In the genomic region with DNA sequence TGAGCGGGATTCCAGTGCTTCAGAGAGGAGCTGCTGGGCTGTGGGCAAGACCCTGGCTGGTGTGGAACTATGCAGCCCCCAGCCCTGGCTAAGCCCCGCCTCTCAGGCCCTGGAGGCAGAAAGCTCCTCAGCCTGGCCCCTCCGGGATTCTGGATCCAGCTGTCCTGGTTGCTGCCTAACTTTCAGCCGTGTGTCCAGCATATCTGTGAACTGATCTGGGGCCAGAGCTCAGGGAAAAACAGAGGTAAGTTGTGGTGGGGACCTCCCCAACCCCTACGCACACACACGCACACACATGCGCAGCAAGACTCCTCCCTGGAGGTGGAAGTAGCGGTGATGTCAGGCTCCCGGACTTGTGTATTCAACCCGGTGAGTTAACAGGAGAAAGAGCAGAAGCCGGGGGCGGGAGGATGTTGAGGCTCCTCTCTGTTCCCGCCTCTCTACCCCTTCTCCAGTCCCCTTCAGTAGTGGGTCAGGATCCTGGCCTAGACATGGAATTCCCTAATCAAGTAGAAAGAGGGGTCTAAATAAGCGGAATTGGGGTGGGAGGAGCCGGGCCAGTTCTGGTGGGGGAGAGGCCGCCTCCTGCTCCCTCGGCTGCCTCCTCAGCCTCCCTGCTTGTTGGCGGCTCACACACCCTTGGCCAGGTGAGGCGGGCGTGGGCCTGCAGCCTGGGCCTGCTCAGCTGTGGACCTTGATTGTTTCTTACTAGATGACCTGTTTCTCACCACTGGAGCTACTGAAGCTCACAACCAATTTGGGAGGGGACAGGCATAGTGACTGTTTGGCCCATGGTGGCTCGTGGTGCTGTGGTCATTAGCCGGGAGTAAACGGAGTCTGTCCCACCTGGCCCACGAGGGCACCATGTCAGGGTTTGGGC, we compare ENCODE assay signal across 21 cellular contexts. TPM values are rescaled to one million over a fixed set of nuclear protein-coding genes. Genes with fewer than 3 reads are reported as not detected.
DNase-seq lines count a peak whose midpoint lies in the region; ATAC-seq and TF ChIP-seq lines count a peak whose summit lies in the region.
"Had no signal": no experiment of that assay in that cellular context is flagged by ENCODE, and none has a peak within 500 bp of the region (broad histone marks: within the 10 kb centered on the region; RNA-seq: fewer than 3 reads in every experiment).

No MANE protein-coding gene starts in this region.

- H3K27me3 ChIP-seq in testis (no peaks in the 10 kb centered on the region), dorsolateral prefrontal cortex (peaks cover 0 to 31% (median 6%) of the 10 kb centered on the region in 45 donors)
- H3K27me3 ChIP-seq: upper lobe of left lung had no signal

- intact Hi-C loops in natural killer cell (cut with micrococcal nuclease) (no loop called here), activated B cell treated with CpG ODN at 0.5 μM for 24 hours (cut with micrococcal nuclease) (no loop called here), testis (cut with DNase I; ENCODE audit: low total_unique reads) (loop anchor here (10.0 kb wide), 1 partner anchor 519 kb away; no protein-coding TSS in a partner anchor), dorsolateral prefrontal cortex (cut with DNase I) (no loop called here)

- H3K4me3 Mint-ChIP-seq in natural killer cell treated with Interleukin-12 subunit alpha and Interleukin-12 subunit beta and Interleukin-15 and Interleukin-18, amount 100 ng/mL, for 72 hours = no peak overlapping the region
- H3K4me3 Mint-ChIP-seq in natural killer cell = no peak overlapping the region
- H3K4me3 Mint-ChIP-seq in activated B cell treated with CpG ODN at 0.5 μM for 24 hours = peak overlapping the region; percentile 62
- no peak overlapping the region for H3K4me3 Mint-ChIP-seq in immature natural killer cell

- H3K27ac ChIP-seq in testis = no peak overlapping the region
- H3K27ac ChIP-seq in dorsolateral prefrontal cortex = no peak overlapping the region
- H3K27ac ChIP-seq: esophagus squamous epithelium, hepatocyte, PC-9, upper lobe of left lung had no signal

- peak overlapping the region in 1 of 2 donors; percentile 12 for H3K4me3 ChIP-seq in testis
- H3K4me3 ChIP-seq in dorsolateral prefrontal cortex = no peak overlapping the region
- H3K4me3 ChIP-seq: esophagus squamous epithelium, hepatocyte, PC-9, upper lobe of left lung had no signal

- no peaks in the 10 kb centered on the region for H3K36me3 Mint-ChIP-seq in natural killer cell treated with Interleukin-12 subunit alpha and Interleukin-12 subunit beta and Interleukin-15 and Interleukin-18, amount 100 ng/mL, for 72 hours
- H3K36me3 Mint-ChIP-seq in natural killer cell (no peaks in the 10 kb centered on the region), activated B cell treated with CpG ODN at 0.5 μM for 24 hours (ENCODE audit: low read depth) (no peaks in the 10 kb centered on the region), immature natural killer cell (no peaks in the 10 kb centered on the region)

- no peaks in the 10 kb centered on the region for H3K36me3 ChIP-seq in testis (ENCODE audit: low read depth, missing control alignments)
- H3K36me3 ChIP-seq: esophagus squamous epithelium, upper lobe of left lung had no signal

- H3K4me1 ChIP-seq in testis = no peaks in the 10 kb centered on the region
- H3K4me1 ChIP-seq: esophagus squamous epithelium, upper lobe of left lung had no signal

- no peaks in the 10 kb centered on the region for H3K4me1 Mint-ChIP-seq in natural killer cell treated with Interleukin-12 subunit alpha and Interleukin-12 subunit beta and Interleukin-15 and Interleukin-18, amount 100 ng/mL, for 72 hours (ENCODE audit: low read depth in 2 of 2)
- H3K4me1 Mint-ChIP-seq in natural killer cell (peaks cover 0 to 5% of the 10 kb centered on the region in 2 donors), activated B cell treated with CpG ODN at 0.5 μM for 24 hours (peaks cover 4% of the 10 kb centered on the region), immature natural killer cell (no peaks in the 10 kb centered on the region)

- H3K27me3 Mint-ChIP-seq in natural killer cell treated with Interleukin-12 subunit alpha and Interleukin-12 subunit beta and Interleukin-15 and Interleukin-18, amount 100 ng/mL, for 72 hours = peaks cover 14 to 19% of the 10 kb centered on the region in 2 donors
- H3K27me3 Mint-ChIP-seq in natural killer cell (ENCODE audit: low read depth in 2 of 2) (peaks cover 14 to 19% of the 10 kb centered on the region in 2 donors), activated B cell treated with CpG ODN at 0.5 μM for 24 hours (peaks cover 17% of the 10 kb centered on the region), immature natural killer cell (ENCODE audit: low read depth in 3 of 3) (peaks cover 3 to 14% (median 11%) of the 10 kb centered on the region in 3 donors)

- H3K9me3 ChIP-seq in testis = no peaks in the 10 kb centered on the region
- H3K9me3 ChIP-seq: esophagus squamous epithelium, upper lobe of left lung had no signal

- CTCF ChIA-PET in activated B cell treated with CpG ODN at 0.5 μM for 24 hours (lab: Charles Lee) = interaction anchor here (0.8 to 0.9 kb wide), 2 partner anchors 9 to 15 kb away, joined by 3 read pairs; no protein-coding TSS in a partner anchor

- DNase-seq in natural killer cell treated with Interleukin-12 subunit alpha and Interleukin-12 subunit beta and Interleukin-15 and Interleukin-18, amount 100 ng/mL, for 72 hours (ENCODE audit: low spot score) = no peak
- DNase-seq in natural killer cell (no peak), activated B cell treated with CpG ODN at 0.5 μM for 24 hours (no peak), islet precursor cell (peak; percentile 79), testis (peak; percentile 38), immature natural killer cell (no peak), dorsolateral prefrontal cortex (no peak)
- DNase-seq: activated CD4-positive, alpha-beta T cell treated with anti-CD3 and anti-CD28 coated beads for 1 hour; AML-193; dermis blood vessel endothelial cell; esophagus squamous epithelium; left ventricle myocardium superior; NCI-H1930; NCI-H524; PC-9; stimulated activated CD4-positive, alpha-beta T cell treated with anti-CD3 and anti-CD28 coated beads, Interleukin-2, amount 100 ng/mL, for 48 hours had no signal

- POLR2A ChIA-PET in activated B cell treated with CpG ODN at 0.5 μM for 24 hours (lab: Charles Lee) = no interaction called here

- no peak for TF ChIP-seq POLR2A in testis (IDR thresholded peaks at IDR 0.05)

- TF ChIP-seq CTCF in natural killer cell (IDR thresholded peaks at IDR 0.05) (no peak), activated B cell treated with CpG ODN at 0.5 μM for 24 hours (IDR thresholded peaks at IDR 0.05) (no peak), testis (IDR thresholded peaks at IDR 0.05) (no peak), dorsolateral prefrontal cortex (IDR thresholded peaks at IDR 0.05 in 54 of 56, conservative IDR thresholded peaks at IDR 0.05 in 2 of 56; ENCODE audit: low read depth in 1 of 56, partially characterized antibody in 56 of 56) (no peak)

- 49 to 51% methylated on average over 16 to 24 of the region's 24 CpGs for WGBS in testis, 2 donors

- H3K27ac Mint-ChIP-seq in natural killer cell treated with Interleukin-12 subunit alpha and Interleukin-12 subunit beta and Interleukin-15 and Interleukin-18, amount 100 ng/mL, for 72 hours = no peak overlapping the region
- H3K27ac Mint-ChIP-seq in natural killer cell = no peak overlapping the region
- H3K27ac Mint-ChIP-seq in activated B cell treated with CpG ODN at 0.5 μM for 24 hours = peak overlapping the region; percentile 2
- no peak overlapping the region for H3K27ac Mint-ChIP-seq in immature natural killer cell

- H3K9me3 Mint-ChIP-seq in natural killer cell treated with Interleukin-12 subunit alpha and Interleukin-12 subunit beta and Interleukin-15 and Interleukin-18, amount 100 ng/mL, for 72 hours = no peaks in the 10 kb centered on the region
- no peaks in the 10 kb centered on the region for H3K9me3 Mint-ChIP-seq in natural killer cell
- no peaks in the 10 kb centered on the region for H3K9me3 Mint-ChIP-seq in activated B cell treated with CpG ODN at 0.5 μM for 24 hours
- H3K9me3 Mint-ChIP-seq in immature natural killer cell = no peaks in the 10 kb centered on the region

- ATAC-seq in natural killer cell treated with Interleukin-12 subunit alpha and Interleukin-12 subunit beta and Interleukin-15 and Interleukin-18, amount 100 ng/mL, for 72 hours = peak; percentile 25 to 26
- ATAC-seq in natural killer cell = no peak
- no peak for ATAC-seq in activated B cell treated with CpG ODN at 0.5 μM for 24 hours (ENCODE audit: low read depth)
- ATAC-seq in HG03175 (IDR thresholded peaks at IDR 0.05; ENCODE audit: unreplicated experiment) = no peak
- ATAC-seq: left ventricle myocardium superior, sciatic nerve had no signal

RNA-seq across cellular contexts. Expression of gene SIX2, which starts 33.4 kb away (rescaled TPM):
- not detected for total RNA-seq in natural killer cell treated with Interleukin-12 subunit alpha and Interleukin-12 subunit beta and Interleukin-15 and Interleukin-18, amount 100 ng/mL, for 72 hours
- not detected for total RNA-seq in natural killer cell
- not detected in 2 replicates for total RNA-seq in activated B cell treated with CpG ODN at 0.5 μM for 24 hours
- total RNA-seq in testis = 1 to 10 TPM; 1.1 to 3.2 TPM
- 1.1 TPM for polyA plus RNA-seq in testis (ENCODE audit: insufficient read depth, low read depth, low replicate concordance)
- polyA plus RNA-seq in immature natural killer cell = not detected
- total RNA-seq in dorsolateral prefrontal cortex = 1 to 10 TPM in 7 of 120 experiments, under 1 TPM in 44, not detected in 69; 0.17 to 2.8 (median 0.40) TPM
- total RNA-seq: dermis blood vessel endothelial cell had no signal

RNA-seq across cellular contexts. Expression of gene SIX3, which starts 34.3 kb away (rescaled TPM):
- not detected for total RNA-seq in natural killer cell treated with Interleukin-12 subunit alpha and Interleukin-12 subunit beta and Interleukin-15 and Interleukin-18, amount 100 ng/mL, for 72 hours
- total RNA-seq in natural killer cell (under 1 TPM in 2 of 3 donors, not detected in 1; 0.15 to 0.39 TPM), activated B cell treated with CpG ODN at 0.5 μM for 24 hours (not detected in 2 replicates), testis (under 1 TPM; 0.19 to 0.47 TPM), dorsolateral prefrontal cortex (1 to 10 TPM in 6 of 120 experiments, under 1 TPM in 75, not detected in 39; 0.11 to 1.5 (median 0.41) TPM)
- polyA plus RNA-seq in testis (ENCODE audit: insufficient read depth, low read depth, low replicate concordance) (0.20 TPM), immature natural killer cell (not detected)
- total RNA-seq: dermis blood vessel endothelial cell, esophagus squamous epithelium, hepatocyte, left ventricle myocardium superior, MCF 10A, sciatic nerve, upper lobe of left lung had no signal
- polyA plus RNA-seq: hepatocyte had no signal

Comparison
In these comparisons a context has a peak if more than half of its experiments do, and no peak if none do; other contexts are left out.
1. ATAC-seq: peak in natural killer cell treated with Interleukin-12 subunit alpha and Interleukin-12 subunit beta and Interleukin-15 and Interleukin-18, amount 100 ng/mL, for 72 hours (2 of 2); none in natural killer cell (0 of 3), activated B cell treated with CpG ODN at 0.5 μM for 24 hours (single experiment) and HG03175 (single experiment).
2. DNase-seq: peak in islet precursor cell (single experiment) and testis (single experiment); none in natural killer cell treated with Interleukin-12 subunit alpha and Interleukin-12 subunit beta and Interleukin-15 and Interleukin-18, amount 100 ng/mL, for 72 hours (single experiment), natural killer cell (single experiment), activated B cell treated with CpG ODN at 0.5 μM for 24 hours (single experiment), immature natural killer cell (0 of 3) and dorsolateral prefrontal cortex (0 of 10).